In genomic region chr3:46129588-46130272, GRCh38 we compare ENCODE assay signal across 30 cellular contexts.
DNase-seq lines count a peak whose midpoint lies in the region; ATAC-seq and TF ChIP-seq lines count a peak whose summit lies in the region.
"Had no signal": no experiment of that assay in that cellular context is flagged by ENCODE, and none has a peak within 500 bp of the region (broad histone marks: within the 10 kb centered on the region; RNA-seq: fewer than 3 reads in every experiment).

No MANE protein-coding gene starts in this region.

- in situ Hi-C loops in KBM-7 (cut with MboI; ENCODE audit: low pct_unique_long_range_greater_than_20kb, low sequenced_read_pairs), result no loop called here

- H3K4me1 ChIP-seq in left lung (peaks cover 0 to 71% of the 10 kb centered on the region in 2 donors), skeletal muscle tissue (ENCODE audit: control insufficient read depth in 3 of 3, insufficient read depth in 3 of 3, low read length in 3 of 3) (peaks cover 0 to 17% (median 2%) of the 10 kb centered on the region in 3 donors), mucosa of descending colon (ENCODE audit: low read depth) (no peaks in the 10 kb centered on the region)
- H3K4me1 ChIP-seq: A549, breast epithelium, psoas muscle, sigmoid colon, testis had no signal

- no peak overlapping the region for H3K4me3 Mint-ChIP-seq in activated CD4-positive, alpha-beta memory T cell treated with anti-CD3 and anti-CD28 coated beads, Interleukin-2, amount 10 ng/mL, durations not matched to agents 7 days and 5 days
- no peak overlapping the region for H3K4me3 Mint-ChIP-seq in activated CD4-positive, alpha-beta memory T cell treated with anti-CD3 and anti-CD28 coated beads for 36 hours
- H3K4me3 Mint-ChIP-seq: activated T-cell treated with anti-CD3 and anti-CD28 coated beads, Interleukin-2, amount 50 U/mL, for 4 hours; B cell had no signal

- H3K9me3 ChIP-seq in left lung (no peaks in the 10 kb centered on the region), skeletal muscle tissue (ENCODE audit: control insufficient read depth in 3 of 3, low read length in 3 of 3) (no peaks in the 10 kb centered on the region), mucosa of descending colon (no peaks in the 10 kb centered on the region)
- H3K9me3 ChIP-seq: A549, breast epithelium, heart left ventricle, psoas muscle, sigmoid colon, SJSA1, testis had no signal

- ATAC-seq in left lung (no peak), mucosa of descending colon (no peak)
- ATAC-seq: A549; activated T-cell treated with anti-CD3 and anti-CD28 coated beads, Interleukin-2, amount 50 U/mL, for 4 hours; HCT116; psoas muscle had no signal

- peaks cover 13% of the 10 kb centered on the region for H3K36me3 Mint-ChIP-seq in activated CD4-positive, alpha-beta memory T cell treated with anti-CD3 and anti-CD28 coated beads, Interleukin-2, amount 10 ng/mL, durations not matched to agents 7 days and 5 days (ENCODE audit: low read depth)
- H3K36me3 Mint-ChIP-seq in activated CD4-positive, alpha-beta memory T cell treated with anti-CD3 and anti-CD28 coated beads for 36 hours, result no peaks in the 10 kb centered on the region
- H3K36me3 Mint-ChIP-seq: T-cell had no signal

- DNase-seq in activated CD4-positive, alpha-beta memory T cell treated with anti-CD3 and anti-CD28 coated beads, Interleukin-2, amount 10 ng/mL, durations not matched to agents 7 days and 5 days, result peak; percentile 25
- DNase-seq in activated CD4-positive, alpha-beta memory T cell treated with anti-CD3 and anti-CD28 coated beads for 36 hours, result no peak
- DNase-seq in KBM-7 (peak; percentile 29), left lung (no peak), mucosa of descending colon (no peak), NCI-H526 treated with DMSO at 0.1 percent for 48 hours (lab: John Stamatoyannopoulos, UW) (no peak)
- DNase-seq in stimulated activated CD4-positive, alpha-beta T cell treated with anti-CD3 and anti-CD28 coated beads, Interleukin-4, amount 100 ng/mL, for 24 hours, result no peak
- DNase-seq: activated T-cell treated with anti-CD3 and anti-CD28 coated beads, Interleukin-2, amount 50 U/mL, for 4 hours; amygdala; COR-L47; effector CD8-positive, alpha-beta T cell; erythroblast; heart left ventricle; kidney; NCI-H1436 treated with DMSO at 0.1 percent for 48 hours; NCI-H446; NCI-H82; nucleus accumbens; psoas muscle; sigmoid colon; stimulated activated CD4-positive, alpha-beta T cell treated with anti-CD3 and anti-CD28 coated beads, Interleukin-15, amount 100 ng/mL, for 24 hours; stimulated activated naive CD4-positive, alpha-beta T cell treated with Interleukin-2 at 50 U/mL for 16 hours; T-cell; testis had no signal

- H3K4me3 ChIP-seq in left lung (no peak overlapping the region), skeletal muscle tissue (ENCODE audit: low read length in 3 of 3) (no peak overlapping the region), mucosa of descending colon (no peak overlapping the region)
- H3K4me3 ChIP-seq: A549, breast epithelium, heart left ventricle, psoas muscle, sigmoid colon, SJSA1, testis had no signal

- H3K27ac Mint-ChIP-seq in activated CD4-positive, alpha-beta memory T cell treated with anti-CD3 and anti-CD28 coated beads, Interleukin-2, amount 10 ng/mL, durations not matched to agents 7 days and 5 days, result peak overlapping the region; percentile 8
- H3K27ac Mint-ChIP-seq in activated CD4-positive, alpha-beta memory T cell treated with anti-CD3 and anti-CD28 coated beads for 36 hours, result no peak overlapping the region
- H3K27ac Mint-ChIP-seq: B cell had no signal

- H3K36me3 ChIP-seq in left lung (no peaks in the 10 kb centered on the region), skeletal muscle tissue (ENCODE audit: control insufficient read depth in 3 of 3, insufficient read depth in 3 of 3, low read length in 3 of 3) (no peaks in the 10 kb centered on the region), mucosa of descending colon (ENCODE audit: low read depth) (no peaks in the 10 kb centered on the region)
- H3K36me3 ChIP-seq: breast epithelium, heart left ventricle, sigmoid colon, SJSA1 had no signal

- no peak overlapping the region for H3K9ac ChIP-seq in skeletal muscle tissue (ENCODE audit: low read depth in 1 of 3, low read length in 3 of 3)

- H3K27ac ChIP-seq in left lung (peak overlapping the region; percentile 56 to 95), skeletal muscle tissue (ENCODE audit: low read depth, low read length) (peak overlapping the region; percentile 60)
- H3K27ac ChIP-seq: A549, breast epithelium, psoas muscle, sigmoid colon, SJSA1, testis had no signal

- H3K27me3 Mint-ChIP-seq in activated CD4-positive, alpha-beta memory T cell treated with anti-CD3 and anti-CD28 coated beads, Interleukin-2, amount 10 ng/mL, durations not matched to agents 7 days and 5 days, result peaks cover 29% of the 10 kb centered on the region
- H3K27me3 Mint-ChIP-seq in activated CD4-positive, alpha-beta memory T cell treated with anti-CD3 and anti-CD28 coated beads for 36 hours, result peaks cover 1% of the 10 kb centered on the region

- intact Hi-C loops in activated CD4-positive, alpha-beta memory T cell treated with anti-CD3 and anti-CD28 coated beads for 36 hours (cut with micrococcal nuclease), result no loop called here
- intact Hi-C loops in left lung (cut with DNase I) (no loop called here), mucosa of descending colon (cut with DNase I, micrococcal nuclease) (no loop called here)

- no peaks in the 10 kb centered on the region for H3K27me3 ChIP-seq in left lung
- no peaks in the 10 kb centered on the region for H3K27me3 ChIP-seq in skeletal muscle tissue (ENCODE audit: control insufficient read depth in 3 of 3, insufficient read depth in 3 of 3, low read length in 3 of 3)
- H3K27me3 ChIP-seq: breast epithelium, sigmoid colon, SJSA1, testis had no signal

- POLR2A ChIA-PET in activated CD4-positive, alpha-beta memory T cell treated with anti-CD3 and anti-CD28 coated beads, Interleukin-2, amount 10 ng/mL, durations not matched to agents 7 days and 5 days (lab: Charles Lee), result interaction anchor here (0.5 to 1.3 kb wide), 3 partner anchors 17 to 96 kb away, joined by 3 to 4 read pairs (median 3); no protein-coding TSS in a partner anchor
- POLR2A ChIA-PET in activated CD4-positive, alpha-beta memory T cell treated with anti-CD3 and anti-CD28 coated beads for 36 hours (lab: Charles Lee), result no interaction called here

- H3K4me1 Mint-ChIP-seq in activated CD4-positive, alpha-beta memory T cell treated with anti-CD3 and anti-CD28 coated beads, Interleukin-2, amount 10 ng/mL, durations not matched to agents 7 days and 5 days, result peaks cover 31% of the 10 kb centered on the region
- H3K4me1 Mint-ChIP-seq in activated CD4-positive, alpha-beta memory T cell treated with anti-CD3 and anti-CD28 coated beads for 36 hours (ENCODE audit: low read depth), result peaks cover 14% of the 10 kb centered on the region

- CTCF ChIA-PET in activated CD4-positive, alpha-beta memory T cell treated with anti-CD3 and anti-CD28 coated beads, Interleukin-2, amount 10 ng/mL, durations not matched to agents 7 days and 5 days (lab: Charles Lee), result no interaction called here
- CTCF ChIA-PET in activated CD4-positive, alpha-beta memory T cell treated with anti-CD3 and anti-CD28 coated beads for 36 hours (lab: Charles Lee), result interaction anchor here (1.5 kb wide), 1 partner anchor 239 kb away, joined by 3 read pairs; no protein-coding TSS in a partner anchor

- H3K9me3 Mint-ChIP-seq in activated CD4-positive, alpha-beta memory T cell treated with anti-CD3 and anti-CD28 coated beads, Interleukin-2, amount 10 ng/mL, durations not matched to agents 7 days and 5 days, result no peaks in the 10 kb centered on the region
- no peaks in the 10 kb centered on the region for H3K9me3 Mint-ChIP-seq in activated CD4-positive, alpha-beta memory T cell treated with anti-CD3 and anti-CD28 coated beads for 36 hours
- H3K9me3 Mint-ChIP-seq: activated T-cell treated with anti-CD3 and anti-CD28 coated beads, Interleukin-2, amount 50 U/mL, for 4 hours; T-cell had no signal

- TF ChIP-seq CTCF in left lung (IDR thresholded peaks at IDR 0.05) (no peak), mucosa of descending colon (IDR thresholded peaks at IDR 0.05) (no peak)

Comparison
In these comparisons a context has a peak if more than half of its experiments do, and no peak if none do; other contexts are left out.
1. DNase-seq: peak in activated CD4-positive, alpha-beta memory T cell treated with anti-CD3 and anti-CD28 coated beads, Interleukin-2, amount 10 ng/mL, durations not matched to agents 7 days and 5 days (single experiment) and KBM-7 (single experiment); none in activated CD4-positive, alpha-beta memory T cell treated with anti-CD3 and anti-CD28 coated beads for 36 hours (single experiment), left lung (0 of 2), mucosa of descending colon (0 of 3), NCI-H526 treated with DMSO at 0.1 percent for 48 hours (single experiment) and stimulated activated CD4-positive, alpha-beta T cell treated with anti-CD3 and anti-CD28 coated beads, Interleukin-4, amount 100 ng/mL, for 24 hours (single experiment).